8 cellular contexts compared by ENCODE assay signal in genomic region chr17:49707246-49707607, GRCh38. TPM values are rescaled to one million over a fixed set of nuclear protein-coding genes. Genes with fewer than 3 reads are reported as not detected.
DNase-seq lines count a peak whose midpoint lies in the region; ATAC-seq, FAIRE-seq and TF ChIP-seq lines count a peak whose summit lies in the region.

No MANE protein-coding gene starts in this region.

- H3K36me3 ChIP-seq in pancreas, result peaks cover 3 to 35% (median 20%) of the 10 kb centered on the region in 3 donors

- intact Hi-C loops in pancreas (cut with DNase I), result no loop called here

- H3K4me3 ChIP-seq in pancreas, result peak overlapping the region; percentile 84 to 100 (median 96)

- WGBS in pancreas, 2 donors, result 1% methylated on average over 12 of the region's 12 CpGs

- peak; percentile 8 for DNase-seq in NCI-H345 (lab: John Stamatoyannopoulos, UW)
- no peak for DNase-seq in NCI-H345 treated with DMSO at 0.1 percent for 48 hours (lab: John Stamatoyannopoulos, UW; ENCODE audit: unreplicated experiment)
- peak; percentile 13 for DNase-seq in T-helper 9 cell
- no peak for DNase-seq in epithelial cell of prostate (ENCODE audit: low read depth, low spot score)
- no peak for DNase-seq in pancreas
- no peak for DNase-seq in COR-L47 (lab: John Stamatoyannopoulos, UW)

- ATAC-seq in pancreas, result no peak
- no peak for ATAC-seq in HG03354 (IDR thresholded peaks at IDR 0.05; ENCODE audit: poor library complexity, severe bottlenecking, unreplicated experiment)
- ATAC-seq in GM21528 (IDR thresholded peaks at IDR 0.05; ENCODE audit: low FRiP score, unreplicated experiment), result no peak

- no peaks in the 10 kb centered on the region for H3K27me3 ChIP-seq in pancreas

- no peak for TF ChIP-seq CTCF in pancreas (IDR thresholded peaks at IDR 0.05)

- peak overlapping the region; percentile 81 for H3K27ac ChIP-seq in epithelial cell of prostate
- H3K27ac ChIP-seq in pancreas, result peak overlapping the region; percentile 87 to 97 (median 94)

- H3K4me1 ChIP-seq in pancreas, result peaks cover 7 to 8% (median 7%) of the 10 kb centered on the region in 3 donors

- no peaks in the 10 kb centered on the region for H3K9me3 ChIP-seq in pancreas

- FAIRE-seq in pancreas (lab: Jason Lieb, UNC), result no peak

RNA-seq across cellular contexts. Expression of gene SLC35B1, which starts 0.5 kb away (rescaled TPM):
- 10 to 100 TPM; 16.5 to 32.4 (median 28.4) TPM for total RNA-seq in pancreas
- polyA plus RNA-seq in pancreas, result 10 to 100 TPM; 36.7 to 62.5 TPM

RNA-seq across cellular contexts. Expression of gene SPOP, which starts 29.3 kb away (rescaled TPM):
- 10 to 100 TPM; 27.6 to 42.3 (median 33.6) TPM for total RNA-seq in pancreas
- polyA plus RNA-seq in pancreas, result 10 to 100 TPM; 14.2 to 27.6 TPM

RNA-seq across cellular contexts. Expression of gene FAM117A, which starts 56.7 kb away (rescaled TPM):
- 10 to 100 TPM in 2 of 6 donors, 1 to 10 TPM in 4; 5.5 to 14.8 (median 8.5) TPM for total RNA-seq in pancreas
- 10 to 100 TPM in 1 of 2 donors, 1 to 10 TPM in 1; 5.3 to 12.3 TPM for polyA plus RNA-seq in pancreas

Comparison
In these comparisons a context has a peak if more than half of its experiments do, and no peak if none do; other contexts are left out.
1. DNase-seq: peak in NCI-H345 (single experiment) and T-helper 9 cell (single experiment); none in NCI-H345 treated with DMSO at 0.1 percent for 48 hours (single experiment), epithelial cell of prostate (single experiment), pancreas (0 of 6) and COR-L47 (single experiment).